ENCODE assay signal across 16 cellular contexts in the genomic region with DNA sequence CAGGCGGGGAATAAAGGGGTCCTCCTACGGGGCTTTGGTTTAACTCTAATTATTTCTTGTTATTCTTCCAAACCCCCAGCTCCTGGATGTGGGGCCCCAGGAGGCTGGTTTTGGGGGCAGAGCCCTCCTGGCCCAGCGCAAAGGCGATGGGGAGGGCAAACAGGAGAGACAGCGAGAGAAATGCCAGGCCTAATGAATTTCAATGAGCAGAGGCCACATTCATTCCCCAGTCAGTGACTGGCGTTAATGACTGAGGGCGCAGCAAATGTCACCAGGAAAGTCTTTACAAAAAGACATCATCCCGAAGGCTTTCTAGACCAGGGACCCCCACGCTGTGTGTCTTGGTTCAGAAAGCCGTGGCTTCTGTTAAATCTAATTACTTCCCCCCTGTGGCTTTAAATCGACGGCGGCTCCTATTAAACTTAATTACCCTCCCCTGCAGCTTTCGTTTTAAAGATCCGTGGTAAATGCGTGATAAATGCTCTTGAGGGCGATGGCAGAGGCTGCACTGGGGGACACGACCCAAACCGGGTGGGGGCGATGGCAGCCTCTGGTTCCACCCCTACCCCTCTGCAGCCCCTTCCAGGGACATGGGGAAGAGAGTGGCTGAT. TPM values are rescaled to one million over a fixed set of nuclear protein-coding genes. Genes with fewer than 3 reads are reported as not detected.
DNase-seq lines count a peak whose midpoint lies in the region; ATAC-seq lines count a peak whose summit lies in the region.
"Had no signal": no experiment of that assay in that cellular context is flagged by ENCODE, and none has a peak within 500 bp of the region (broad histone marks: within the 10 kb centered on the region; RNA-seq: fewer than 3 reads in every experiment).

No MANE protein-coding gene starts in this region.

- peaks cover 51% of the 10 kb centered on the region for H3K27me3 Mint-ChIP-seq in activated CD4-positive, alpha-beta T cell treated with anti-CD3 and anti-CD28 coated beads, Interleukin-2, amount 10 ng/mL, durations not matched to agents 7 days and 5 days

- WGBS in neuronal stem cell (ENCODE audit: extremely low coverage in 2 of 2, insufficient read length in 2 of 2, insufficient replicate concordance in 1 of 2), 2 donors, result no CpG with 5 or more reads among the region's 20 CpGs

- no peak overlapping the region for H3K14ac ChIP-seq in neuronal stem cell (ENCODE audit: low read length)

- H2BK120ac ChIP-seq in neuronal stem cell (ENCODE audit: low read depth, low read length), result no peak overlapping the region

- H3K27me3 ChIP-seq in duodenal mucosa (ENCODE audit: control insufficient read depth in 1 of 2, insufficient read depth in 2 of 2, low read length in 2 of 2) (peaks cover 10 to 57% of the 10 kb centered on the region in 2 donors), neuronal stem cell (ENCODE audit: control insufficient read depth in 3 of 3, insufficient read depth in 3 of 3, low read depth in 1 of 3, low read length in 3 of 3) (peaks cover 12 to 67% (median 48%) of the 10 kb centered on the region in 3 experiments)

- H3K36me3 Mint-ChIP-seq in activated CD4-positive, alpha-beta T cell treated with anti-CD3 and anti-CD28 coated beads, Interleukin-2, amount 10 ng/mL, durations not matched to agents 7 days and 5 days (ENCODE audit: low read depth), result no peaks in the 10 kb centered on the region
- H3K36me3 Mint-ChIP-seq: CD4-positive, alpha-beta memory T cell had no signal

- H3K27ac ChIP-seq in duodenal mucosa (ENCODE audit: low read depth, low read length) (no peak overlapping the region), neuronal stem cell (replicated peaks; ENCODE audit: low read length) (no peak overlapping the region)
- H3K27ac ChIP-seq: epithelial cell of prostate, GM23248 had no signal

- no peak overlapping the region for H3K27ac Mint-ChIP-seq in activated CD4-positive, alpha-beta T cell treated with anti-CD3 and anti-CD28 coated beads, Interleukin-2, amount 10 ng/mL, durations not matched to agents 7 days and 5 days
- H3K27ac Mint-ChIP-seq: CD4-positive, alpha-beta memory T cell had no signal

- peaks cover 29 to 31% of the 10 kb centered on the region in 2 donors for H3K4me1 ChIP-seq in duodenal mucosa (ENCODE audit: control insufficient read depth in 1 of 2, insufficient read depth in 2 of 2, low read length in 2 of 2)
- peaks cover 21 to 32% of the 10 kb centered on the region in 2 donors for H3K4me1 ChIP-seq in neuronal stem cell (ENCODE audit: control insufficient read depth in 2 of 2, insufficient read depth in 1 of 2, low read depth in 1 of 2, low read length in 2 of 2)

- H2BK5ac ChIP-seq in neuronal stem cell (ENCODE audit: low read length), result no peak overlapping the region

- no peak overlapping the region for H4K8ac ChIP-seq in neuronal stem cell (ENCODE audit: low read depth, low read length)

- peak overlapping the region; percentile 37 to 38 for H3K4me3 ChIP-seq in duodenal mucosa (ENCODE audit: low read depth in 1 of 2, low read length in 2 of 2)
- H3K4me3 ChIP-seq in neuronal stem cell (ENCODE audit: low read length in 2 of 2), result no peak overlapping the region
- H3K4me3 ChIP-seq: GM23248 had no signal

- no peaks in the 10 kb centered on the region for H3K9me3 ChIP-seq in duodenal mucosa (ENCODE audit: control insufficient read depth in 1 of 2, low read length in 2 of 2)
- H3K9me3 ChIP-seq in neuronal stem cell (replicated peaks in 1 of 2; ENCODE audit: control insufficient read depth in 2 of 2, insufficient read depth in 1 of 2, low read depth in 1 of 2, low read length in 2 of 2), result no peaks in the 10 kb centered on the region

- peak overlapping the region; percentile 16 for H2AK5ac ChIP-seq in neuronal stem cell (ENCODE audit: low read depth, low read length)

- no peak overlapping the region for H3K4ac ChIP-seq in neuronal stem cell (ENCODE audit: low read length)

- H4K91ac ChIP-seq in neuronal stem cell (ENCODE audit: low read depth, low read length, poor library complexity), result no peak overlapping the region

- H3K9ac ChIP-seq in duodenal mucosa (ENCODE audit: low read depth in 1 of 2, low read length in 2 of 2) (no peak overlapping the region), neuronal stem cell (ENCODE audit: low read depth, low read length, poor library complexity) (no peak overlapping the region)
- H3K9ac ChIP-seq: GM23248 had no signal

- H3K36me3 ChIP-seq in duodenal mucosa (ENCODE audit: control insufficient read depth in 1 of 2, insufficient read depth in 2 of 2, low read length in 2 of 2) (no peaks in the 10 kb centered on the region), neuronal stem cell (replicated peaks in 1 of 2; ENCODE audit: control insufficient read depth in 2 of 2, insufficient read depth in 2 of 2, low read length in 2 of 2) (no peaks in the 10 kb centered on the region)

- H3K18ac ChIP-seq in neuronal stem cell (ENCODE audit: low read length), result peak overlapping the region; percentile 90

- H3K4me3 Mint-ChIP-seq in activated CD4-positive, alpha-beta T cell treated with anti-CD3 and anti-CD28 coated beads, Interleukin-2, amount 10 ng/mL, durations not matched to agents 7 days and 5 days, result no peak overlapping the region

- H2BK12ac ChIP-seq in neuronal stem cell (ENCODE audit: low read length), result peak overlapping the region; percentile 41

- no peak overlapping the region for H3K23ac ChIP-seq in neuronal stem cell (ENCODE audit: low read depth, low read length, poor library complexity)

- H2BK15ac ChIP-seq in neuronal stem cell (ENCODE audit: low read length), result peak overlapping the region; percentile 69

- peak overlapping the region; percentile 59 for H2AFZ ChIP-seq in neuronal stem cell (ENCODE audit: low read length)
- H2AFZ ChIP-seq: GM23248 had no signal

- intact Hi-C loops in left cardiac atrium (cut with DNase I), result loop anchor here in 1 of 2 donors (5.0 kb wide), 1 partner anchor 182 kb away; no protein-coding TSS in a partner anchor

- no peaks in the 10 kb centered on the region for H3K79me1 ChIP-seq in neuronal stem cell (ENCODE audit: low read depth, low read length)

- DNase-seq in NCI-H1436 (lab: John Stamatoyannopoulos, UW), result peak; percentile 19
- DNase-seq in NCI-H1436 treated with DMSO at 0.1 percent for 48 hours (lab: John Stamatoyannopoulos, UW), result no peak
- peak in 2 of 3 experiments; percentile 74 to 91 for DNase-seq in NCI-H1417 (lab: John Stamatoyannopoulos, UW)
- peak; percentile 59 for DNase-seq in neuronal stem cell (ENCODE audit: low spot score)
- no peak for DNase-seq in activated effector memory CD4-positive, alpha-beta T cell treated with anti-CD3 and anti-CD28 coated beads, Interleukin-2, amount 50 U/mL, for 16 hours
- DNase-seq in activated CD4-positive, alpha-beta T cell treated with anti-CD3 and anti-CD28 coated beads, Interleukin-2, amount 10 ng/mL, durations not matched to agents 7 days and 5 days, result no peak
- no peak for DNase-seq in left cardiac atrium
- DNase-seq: anterior cingulate cortex; CD4-positive, alpha-beta memory T cell; NCI-H2081 treated with DMSO at 0.1 percent for 48 hours; stimulated activated CD4-positive, alpha-beta T cell treated with anti-CD3 and anti-CD28 coated beads, Interleukin-4, amount 100 ng/mL, for 1 hour had no signal

- no peak for ATAC-seq in left cardiac atrium

- H3K9me3 Mint-ChIP-seq in activated CD4-positive, alpha-beta T cell treated with anti-CD3 and anti-CD28 coated beads, Interleukin-2, amount 10 ng/mL, durations not matched to agents 7 days and 5 days, result no peaks in the 10 kb centered on the region

- H3K4me1 Mint-ChIP-seq in activated CD4-positive, alpha-beta T cell treated with anti-CD3 and anti-CD28 coated beads, Interleukin-2, amount 10 ng/mL, durations not matched to agents 7 days and 5 days, result peaks cover 4% of the 10 kb centered on the region

- H3K4me2 ChIP-seq in neuronal stem cell (ENCODE audit: insufficient read depth, low read length, poor library complexity, severe bottlenecking), result peak overlapping the region; percentile 77

- CTCF ChIA-PET in activated CD4-positive, alpha-beta T cell treated with anti-CD3 and anti-CD28 coated beads, Interleukin-2, amount 10 ng/mL, durations not matched to agents 7 days and 5 days (lab: Charles Lee), result interaction anchor here (0.5 kb wide), 1 partner anchor 15 kb away, joined by 4 read pairs; no protein-coding TSS in a partner anchor

- POLR2A ChIA-PET in activated CD4-positive, alpha-beta T cell treated with anti-CD3 and anti-CD28 coated beads, Interleukin-2, amount 10 ng/mL, durations not matched to agents 7 days and 5 days (lab: Charles Lee), result interaction anchor here (0.6 kb wide), 1 partner anchor 314 kb away, joined by 3 read pairs; no protein-coding TSS in a partner anchor

RNA-seq across cellular contexts. Expression of a gene that starts 1.5 kb away (rescaled TPM):
- polyA plus RNA-seq in neuronal stem cell (2013, experiment 1 of 2), result 0.20 TPM
- 0.15 TPM for polyA plus RNA-seq in neuronal stem cell (2013, experiment 2 of 2)
- total RNA-seq in activated CD4-positive, alpha-beta T cell treated with anti-CD3 and anti-CD28 coated beads, Interleukin-2, amount 10 ng/mL, durations not matched to agents 7 days and 5 days, result not detected
- total RNA-seq in left cardiac atrium, result not detected
- total RNA-seq: A172; CD4-positive, alpha-beta memory T cell; GM23248; osteocyte had no signal
- polyA plus RNA-seq: CD4-positive, alpha-beta memory T cell; GM23248 had no signal

RNA-seq across cellular contexts. Expression of a gene that starts 30.2 kb away (rescaled TPM):
- 13.6 TPM for polyA plus RNA-seq in neuronal stem cell (2013, experiment 1 of 2)
- polyA plus RNA-seq in neuronal stem cell (2013, experiment 2 of 2), result 13.3 TPM
- 10 to 100 TPM; 30.7 to 34.0 TPM for total RNA-seq in activated CD4-positive, alpha-beta T cell treated with anti-CD3 and anti-CD28 coated beads, Interleukin-2, amount 10 ng/mL, durations not matched to agents 7 days and 5 days
- total RNA-seq in left cardiac atrium, result 10 to 100 TPM; 10.5 to 12.1 TPM

Comparison
In these comparisons a context has a peak if more than half of its experiments do, and no peak if none do; other contexts are left out.
1. DNase-seq: peak in NCI-H1436 (single experiment), NCI-H1417 (2 of 3) and neuronal stem cell (single experiment); none in NCI-H1436 treated with DMSO at 0.1 percent for 48 hours (single experiment), activated effector memory CD4-positive, alpha-beta T cell treated with anti-CD3 and anti-CD28 coated beads, Interleukin-2, amount 50 U/mL, for 16 hours (single experiment), activated CD4-positive, alpha-beta T cell treated with anti-CD3 and anti-CD28 coated beads, Interleukin-2, amount 10 ng/mL, durations not matched to agents 7 days and 5 days (single experiment) and left cardiac atrium (single experiment).
2. H3K4me3 ChIP-seq: peak in duodenal mucosa (2 of 2); none in neuronal stem cell (0 of 2).